ENCODE assay signal across 1 cellular context in genomic region chr9:36162211-36162610, GRCh38.
TF ChIP-seq lines count a peak whose summit lies in the region.

No MANE protein-coding gene starts in this region.

TF ChIP-seq in IMR-90, 13 proteins besides CTCF, POLR2A, EP300 and RAD21:
- TF ChIP-seq BHLHE40 (IDR thresholded peaks at IDR 0.05; ENCODE audit: low read depth, low read length) (no peak), CHD1 (IDR thresholded peaks at IDR 0.05; ENCODE audit: low read depth, low read length) (no peak), SMC3 (IDR thresholded peaks at IDR 0.05; ENCODE audit: low read depth, low read length) (no peak), MAZ (IDR thresholded peaks at IDR 0.05; ENCODE audit: borderline replicate concordance, low read depth, low read length) (no peak), MAFK (IDR thresholded peaks at IDR 0.05; ENCODE audit: low read depth, low read length) (no peak), CEBPB (IDR thresholded peaks at IDR 0.05; ENCODE audit: low read depth, low read length) (no peak), RFX5 (IDR thresholded peaks at IDR 0.05; ENCODE audit: low read depth, low read length) (no peak), NFE2L2 (IDR thresholded peaks at IDR 0.05; ENCODE audit: low read depth, low read length) (no peak), MXI1 (IDR thresholded peaks at IDR 0.05; ENCODE audit: borderline replicate concordance, low read depth, low read length) (no peak), FOS (IDR thresholded peaks at IDR 0.05; ENCODE audit: low read depth, low read length) (no peak), RCOR1 (IDR thresholded peaks at IDR 0.05; ENCODE audit: insufficient replicate concordance, low read length) (no peak)
- TF ChIP-seq, protein P1, sequence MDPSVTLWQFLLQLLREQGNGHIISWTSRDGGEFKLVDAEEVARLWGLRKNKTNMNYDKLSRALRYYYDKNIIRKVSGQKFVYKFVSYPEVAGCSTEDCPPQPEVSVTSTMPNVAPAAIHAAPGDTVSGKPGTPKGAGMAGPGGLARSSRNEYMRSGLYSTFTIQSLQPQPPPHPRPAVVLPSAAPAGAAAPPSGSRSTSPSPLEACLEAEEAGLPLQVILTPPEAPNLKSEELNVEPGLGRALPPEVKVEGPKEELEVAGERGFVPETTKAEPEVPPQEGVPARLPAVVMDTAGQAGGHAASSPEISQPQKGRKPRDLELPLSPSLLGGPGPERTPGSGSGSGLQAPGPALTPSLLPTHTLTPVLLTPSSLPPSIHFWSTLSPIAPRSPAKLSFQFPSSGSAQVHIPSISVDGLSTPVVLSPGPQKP (IDR thresholded peaks at IDR 0.05; ENCODE audit: borderline replicate concordance, low read depth, low read length): no peak
- TF ChIP-seq, protein P2, sequence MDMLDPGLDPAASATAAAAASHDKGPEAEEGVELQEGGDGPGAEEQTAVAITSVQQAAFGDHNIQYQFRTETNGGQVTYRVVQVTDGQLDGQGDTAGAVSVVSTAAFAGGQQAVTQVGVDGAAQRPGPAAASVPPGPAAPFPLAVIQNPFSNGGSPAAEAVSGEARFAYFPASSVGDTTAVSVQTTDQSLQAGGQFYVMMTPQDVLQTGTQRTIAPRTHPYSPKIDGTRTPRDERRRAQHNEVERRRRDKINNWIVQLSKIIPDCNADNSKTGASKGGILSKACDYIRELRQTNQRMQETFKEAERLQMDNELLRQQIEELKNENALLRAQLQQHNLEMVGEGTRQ (IDR thresholded peaks at IDR 0.05; ENCODE audit: low read depth, low read length): no peak
